ENCODE assay signal across 1 cellular context in the genomic region with DNA sequence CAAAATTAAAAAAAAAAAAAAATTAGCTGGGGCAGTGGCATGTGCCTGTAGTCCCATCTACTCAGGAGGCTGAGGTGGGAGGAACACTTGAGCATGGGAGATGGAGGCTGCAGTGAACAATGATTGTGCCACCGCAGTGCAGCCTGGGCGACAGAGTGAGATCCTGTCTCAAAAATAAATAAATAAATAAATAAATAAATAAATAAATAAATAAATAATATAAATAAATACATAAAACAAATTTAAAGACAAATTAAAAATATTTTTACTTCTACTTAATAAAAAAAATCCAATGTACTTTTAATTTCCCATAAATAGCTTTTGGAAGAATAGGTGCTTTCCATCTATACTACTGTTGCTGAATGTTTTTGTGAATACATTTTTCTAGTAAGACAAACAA.
TF ChIP-seq lines count a peak whose summit lies in the region.

No MANE protein-coding gene starts in this region.

TF ChIP-seq in HEK293, 187 proteins besides CTCF, POLR2A, EP300 and RAD21 (continued from another document and continues in another):
- TF ChIP-seq, protein P1, sequence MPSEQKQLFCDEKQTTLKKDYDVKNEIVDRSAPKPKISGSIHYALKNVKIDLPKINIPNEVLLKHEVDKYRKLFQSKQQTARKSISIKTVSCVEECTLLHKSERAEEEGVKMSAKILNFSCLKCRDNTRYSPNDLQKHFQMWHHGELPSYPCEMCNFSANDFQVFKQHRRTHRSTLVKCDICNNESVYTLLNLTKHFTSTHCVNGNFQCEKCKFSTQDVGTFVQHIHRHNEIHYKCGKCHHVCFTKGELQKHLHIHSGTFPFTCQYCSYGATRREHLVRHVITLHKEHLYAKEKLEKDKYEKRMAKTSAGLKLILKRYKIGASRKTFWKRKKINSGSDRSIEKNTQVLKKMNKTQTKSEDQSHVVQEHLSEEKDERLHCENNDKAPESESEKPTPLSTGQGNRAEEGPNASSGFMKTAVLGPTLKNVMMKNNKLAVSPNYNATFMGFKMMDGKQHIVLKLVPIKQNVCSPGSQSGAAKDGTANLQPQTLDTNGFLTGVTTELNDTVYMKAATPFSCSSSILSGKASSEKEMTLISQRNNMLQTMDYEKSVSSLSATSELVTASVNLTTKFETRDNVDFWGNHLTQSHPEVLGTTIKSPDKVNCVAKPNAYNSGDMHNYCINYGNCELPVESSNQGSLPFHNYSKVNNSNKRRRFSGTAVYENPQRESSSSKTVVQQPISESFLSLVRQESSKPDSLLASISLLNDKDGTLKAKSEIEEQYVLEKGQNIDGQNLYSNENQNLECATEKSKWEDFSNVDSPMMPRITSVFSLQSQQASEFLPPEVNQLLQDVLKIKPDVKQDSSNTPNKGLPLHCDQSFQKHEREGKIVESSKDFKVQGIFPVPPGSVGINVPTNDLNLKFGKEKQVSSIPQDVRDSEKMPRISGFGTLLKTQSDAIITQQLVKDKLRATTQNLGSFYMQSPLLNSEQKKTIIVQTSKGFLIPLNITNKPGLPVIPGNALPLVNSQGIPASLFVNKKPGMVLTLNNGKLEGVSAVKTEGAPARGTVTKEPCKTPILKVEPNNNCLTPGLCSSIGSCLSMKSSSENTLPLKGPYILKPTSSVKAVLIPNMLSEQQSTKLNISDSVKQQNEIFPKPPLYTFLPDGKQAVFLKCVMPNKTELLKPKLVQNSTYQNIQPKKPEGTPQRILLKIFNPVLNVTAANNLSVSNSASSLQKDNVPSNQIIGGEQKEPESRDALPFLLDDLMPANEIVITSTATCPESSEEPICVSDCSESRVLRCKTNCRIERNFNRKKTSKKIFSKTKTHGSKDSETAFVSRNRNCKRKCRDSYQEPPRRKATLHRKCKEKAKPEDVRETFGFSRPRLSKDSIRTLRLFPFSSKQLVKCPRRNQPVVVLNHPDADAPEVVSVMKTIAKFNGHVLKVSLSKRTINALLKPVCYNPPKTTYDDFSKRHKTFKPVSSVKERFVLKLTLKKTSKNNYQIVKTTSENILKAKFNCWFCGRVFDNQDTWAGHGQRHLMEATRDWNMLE (tag by site-specific recombination; conservative IDR thresholded peaks at IDR 0.05; ENCODE audit: low read depth) = peak; percentile 76; the same call in 1 of the 2 replicates
- no peak for TF ChIP-seq ZNF266 (tag by site-specific recombination; IDR thresholded peaks at IDR 0.05; ENCODE audit: low read depth)
- TF ChIP-seq TCF7L2 (IDR thresholded peaks at IDR 0.05; ENCODE audit: borderline replicate concordance, low read depth, low read length) = no peak
- no peak for TF ChIP-seq SALL2 (tag by site-specific recombination; IDR thresholded peaks at IDR 0.05; ENCODE audit: borderline replicate concordance)
- peak; percentile 74 for TF ChIP-seq ZBTB8A (tag by site-specific recombination; IDR thresholded peaks at IDR 0.05)
- TF ChIP-seq ZFHX2 (tag by site-specific recombination; conservative IDR thresholded peaks at IDR 0.05) = no peak
- TF ChIP-seq ZNF670 (tag by site-specific recombination; IDR thresholded peaks at IDR 0.05; ENCODE audit: low read depth) = no peak
- TF ChIP-seq ZNF394 (tag by site-specific recombination; IDR thresholded peaks at IDR 0.05; ENCODE audit: borderline replicate concordance) = peak; percentile 88
- no peak for TF ChIP-seq ZNF521 (tag by site-specific recombination; IDR thresholded peaks at IDR 0.05)
- no peak for TF ChIP-seq ZBTB17 (tag by site-specific recombination; IDR thresholded peaks at IDR 0.05)
- peak; percentile 28; the same call in 1 of the 2 replicates for TF ChIP-seq ZNF629 (tag by site-specific recombination; IDR thresholded peaks at IDR 0.05)
- no peak for TF ChIP-seq ZFP41 (tag by site-specific recombination; IDR thresholded peaks at IDR 0.05; ENCODE audit: borderline replicate concordance)
- TF ChIP-seq PBX3 (CRISPR knock-in tag; IDR thresholded peaks at IDR 0.05) = no peak
- 0 out of 2 replicates have a peak, but pooled peaks have one; percentile 35 for TF ChIP-seq ZXDB (tag by site-specific recombination; IDR thresholded peaks at IDR 0.05)
- no peak for TF ChIP-seq ZNF2 (tag by site-specific recombination; IDR thresholded peaks at IDR 0.05)
- no peak for TF ChIP-seq ZNF274 (IDR thresholded peaks at IDR 0.05; ENCODE audit: low read length)
- no peak for TF ChIP-seq ZNF274 (tag by site-specific recombination; IDR thresholded peaks at IDR 0.05; ENCODE audit: borderline replicate concordance)
- TF ChIP-seq, protein P2, sequence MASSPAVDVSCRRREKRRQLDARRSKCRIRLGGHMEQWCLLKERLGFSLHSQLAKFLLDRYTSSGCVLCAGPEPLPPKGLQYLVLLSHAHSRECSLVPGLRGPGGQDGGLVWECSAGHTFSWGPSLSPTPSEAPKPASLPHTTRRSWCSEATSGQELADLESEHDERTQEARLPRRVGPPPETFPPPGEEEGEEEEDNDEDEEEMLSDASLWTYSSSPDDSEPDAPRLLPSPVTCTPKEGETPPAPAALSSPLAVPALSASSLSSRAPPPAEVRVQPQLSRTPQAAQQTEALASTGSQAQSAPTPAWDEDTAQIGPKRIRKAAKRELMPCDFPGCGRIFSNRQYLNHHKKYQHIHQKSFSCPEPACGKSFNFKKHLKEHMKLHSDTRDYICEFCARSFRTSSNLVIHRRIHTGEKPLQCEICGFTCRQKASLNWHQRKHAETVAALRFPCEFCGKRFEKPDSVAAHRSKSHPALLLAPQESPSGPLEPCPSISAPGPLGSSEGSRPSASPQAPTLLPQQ (tag by site-specific recombination; IDR thresholded peaks at IDR 0.05) = no peak
- TF ChIP-seq, protein P3, sequence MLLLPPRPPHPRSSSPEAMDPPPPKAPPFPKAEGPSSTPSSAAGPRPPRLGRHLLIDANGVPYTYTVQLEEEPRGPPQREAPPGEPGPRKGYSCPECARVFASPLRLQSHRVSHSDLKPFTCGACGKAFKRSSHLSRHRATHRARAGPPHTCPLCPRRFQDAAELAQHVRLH (tag by site-specific recombination; IDR thresholded peaks at IDR 0.05) = 0 out of 2 replicates have a peak, but pooled peaks have one; percentile 14
- no peak for TF ChIP-seq MEIS1 (CRISPR knock-in tag; IDR thresholded peaks at IDR 0.05; ENCODE audit: borderline replicate concordance)
- TF ChIP-seq EGR2 (tag by site-specific recombination; IDR thresholded peaks at IDR 0.05; ENCODE audit: low read depth) = no peak
- TF ChIP-seq RBAK (tag by site-specific recombination; IDR thresholded peaks at IDR 0.05) = no peak
- no peak for TF ChIP-seq ZNF16 (tag by site-specific recombination; IDR thresholded peaks at IDR 0.05; ENCODE audit: low read depth)
- TF ChIP-seq ZNF112 (tag by site-specific recombination; IDR thresholded peaks at IDR 0.05) = no peak
- no peak for TF ChIP-seq ZNF248 (tag by site-specific recombination; IDR thresholded peaks at IDR 0.05)
- TF ChIP-seq ZNF350 (tag by site-specific recombination; IDR thresholded peaks at IDR 0.05) = no peak
- TF ChIP-seq ZNF776 (tag by site-specific recombination; IDR thresholded peaks at IDR 0.05; ENCODE audit: borderline replicate concordance) = no peak
- no peak for TF ChIP-seq ZNF585B (tag by site-specific recombination; IDR thresholded peaks at IDR 0.05)
- peak; percentile 62 for TF ChIP-seq ZNF529 (tag by site-specific recombination; IDR thresholded peaks at IDR 0.05; ENCODE audit: insufficient replicate concordance)
- no peak for TF ChIP-seq ZBTB7A (tag by site-specific recombination; IDR thresholded peaks at IDR 0.05; ENCODE audit: low read depth)
- peak; percentile 25; the same call in 1 of the 2 replicates for TF ChIP-seq ZNF654 (tag by site-specific recombination; IDR thresholded peaks at IDR 0.05; ENCODE audit: low read depth)
- no peak for TF ChIP-seq PRDM2 (tag by site-specific recombination; IDR thresholded peaks at IDR 0.05; ENCODE audit: borderline replicate concordance)
- TF ChIP-seq, protein P4, sequence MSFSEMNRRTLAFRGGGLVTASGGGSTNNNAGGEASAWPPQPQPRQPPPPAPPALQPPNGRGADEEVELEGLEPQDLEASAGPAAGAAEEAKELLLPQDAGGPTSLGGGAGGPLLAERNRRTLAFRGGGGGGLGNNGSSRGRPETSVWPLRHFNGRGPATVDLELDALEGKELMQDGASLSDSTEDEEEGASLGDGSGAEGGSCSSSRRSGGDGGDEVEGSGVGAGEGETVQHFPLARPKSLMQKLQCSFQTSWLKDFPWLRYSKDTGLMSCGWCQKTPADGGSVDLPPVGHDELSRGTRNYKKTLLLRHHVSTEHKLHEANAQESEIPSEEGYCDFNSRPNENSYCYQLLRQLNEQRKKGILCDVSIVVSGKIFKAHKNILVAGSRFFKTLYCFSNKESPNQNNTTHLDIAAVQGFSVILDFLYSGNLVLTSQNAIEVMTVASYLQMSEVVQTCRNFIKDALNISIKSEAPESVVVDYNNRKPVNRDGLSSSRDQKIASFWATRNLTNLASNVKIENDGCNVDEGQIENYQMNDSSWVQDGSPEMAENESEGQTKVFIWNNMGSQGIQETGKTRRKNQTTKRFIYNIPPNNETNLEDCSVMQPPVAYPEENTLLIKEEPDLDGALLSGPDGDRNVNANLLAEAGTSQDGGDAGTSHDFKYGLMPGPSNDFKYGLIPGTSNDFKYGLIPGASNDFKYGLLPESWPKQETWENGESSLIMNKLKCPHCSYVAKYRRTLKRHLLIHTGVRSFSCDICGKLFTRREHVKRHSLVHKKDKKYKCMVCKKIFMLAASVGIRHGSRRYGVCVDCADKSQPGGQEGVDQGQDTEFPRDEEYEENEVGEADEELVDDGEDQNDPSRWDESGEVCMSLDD (tag by site-specific recombination; IDR thresholded peaks at IDR 0.05) = no peak
- TF ChIP-seq, protein P5, sequence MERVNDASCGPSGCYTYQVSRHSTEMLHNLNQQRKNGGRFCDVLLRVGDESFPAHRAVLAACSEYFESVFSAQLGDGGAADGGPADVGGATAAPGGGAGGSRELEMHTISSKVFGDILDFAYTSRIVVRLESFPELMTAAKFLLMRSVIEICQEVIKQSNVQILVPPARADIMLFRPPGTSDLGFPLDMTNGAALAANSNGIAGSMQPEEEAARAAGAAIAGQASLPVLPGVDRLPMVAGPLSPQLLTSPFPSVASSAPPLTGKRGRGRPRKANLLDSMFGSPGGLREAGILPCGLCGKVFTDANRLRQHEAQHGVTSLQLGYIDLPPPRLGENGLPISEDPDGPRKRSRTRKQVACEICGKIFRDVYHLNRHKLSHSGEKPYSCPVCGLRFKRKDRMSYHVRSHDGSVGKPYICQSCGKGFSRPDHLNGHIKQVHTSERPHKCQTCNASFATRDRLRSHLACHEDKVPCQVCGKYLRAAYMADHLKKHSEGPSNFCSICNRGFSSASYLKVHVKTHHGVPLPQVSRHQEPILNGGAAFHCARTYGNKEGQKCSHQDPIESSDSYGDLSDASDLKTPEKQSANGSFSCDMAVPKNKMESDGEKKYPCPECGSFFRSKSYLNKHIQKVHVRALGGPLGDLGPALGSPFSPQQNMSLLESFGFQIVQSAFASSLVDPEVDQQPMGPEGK (tag by site-specific recombination; IDR thresholded peaks at IDR 0.05) = no peak
- TF ChIP-seq ZNF555 (tag by site-specific recombination; conservative IDR thresholded peaks at IDR 0.05) = peak; percentile 85
- TF ChIP-seq FEZF1 (tag by site-specific recombination; IDR thresholded peaks at IDR 0.05) = no peak
- TF ChIP-seq YY2 (tag by site-specific recombination; IDR thresholded peaks at IDR 0.05) = no peak
- no peak for TF ChIP-seq SCRT1 (tag by site-specific recombination; IDR thresholded peaks at IDR 0.05; ENCODE audit: borderline replicate concordance)
- no peak for TF ChIP-seq ZNF211 (tag by site-specific recombination; IDR thresholded peaks at IDR 0.05; ENCODE audit: low read depth)
- TF ChIP-seq ZNF548 (tag by site-specific recombination; IDR thresholded peaks at IDR 0.05) = no peak
- TF ChIP-seq ZNF623 (tag by site-specific recombination; IDR thresholded peaks at IDR 0.05) = peak; percentile 68
- TF ChIP-seq BCL11A (tag by site-specific recombination; IDR thresholded peaks at IDR 0.05; ENCODE audit: low read depth) = no peak
